Comparison of ENCODE assay signal across 1 cellular context in the genomic region with DNA sequence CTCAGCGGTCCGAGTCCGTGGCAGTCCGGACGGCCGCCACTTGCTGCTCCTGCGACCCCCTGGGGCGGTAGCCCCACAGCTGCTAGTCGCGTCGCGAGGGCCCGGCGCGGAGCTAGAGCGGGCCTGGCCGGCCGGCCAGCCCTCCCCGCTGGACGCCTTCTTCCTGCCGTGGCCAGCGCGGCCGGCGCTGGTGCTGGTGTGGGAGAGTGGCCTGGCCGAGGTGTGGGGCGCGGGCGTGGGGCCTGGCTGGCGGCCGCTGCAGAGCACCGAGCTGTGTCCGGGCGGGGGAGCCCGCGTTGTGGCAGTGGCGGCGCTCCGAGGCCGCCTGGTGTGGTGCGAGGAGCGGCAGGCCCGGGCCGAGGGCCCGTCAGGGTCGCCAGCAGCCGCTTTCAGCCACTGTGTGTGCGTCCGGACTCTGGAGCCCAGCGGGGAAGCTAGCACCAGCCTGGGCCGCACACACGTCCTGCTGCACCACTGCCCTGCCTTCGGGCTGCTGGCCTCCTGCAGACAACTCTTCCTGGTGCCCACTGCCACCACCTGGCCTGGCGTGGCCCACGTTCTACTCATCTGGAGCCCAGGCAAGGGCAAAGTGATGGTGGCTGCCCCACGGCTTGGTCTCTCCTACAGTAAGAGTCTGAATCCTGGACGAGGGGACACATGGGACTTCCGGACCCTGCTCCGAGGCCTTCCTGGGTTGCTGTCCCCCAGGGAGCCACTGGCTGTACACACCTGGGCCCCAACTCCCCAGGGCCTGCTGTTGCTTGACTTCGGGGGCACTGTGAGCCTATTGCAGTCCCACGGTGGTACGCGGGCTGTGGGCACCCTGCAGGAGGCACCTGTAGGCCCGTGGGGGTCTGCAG.
TF ChIP-seq lines count a peak whose summit lies in the region.

No MANE protein-coding gene starts in this region.

TF ChIP-seq in H1, 55 proteins besides CTCF, POLR2A, EP300 and RAD21:
- no peak for TF ChIP-seq CREB1 (IDR thresholded peaks at IDR 0.05)
- no peak for TF ChIP-seq TBP (IDR thresholded peaks at IDR 0.05; ENCODE audit: low read depth, low read length)
- no peak for TF ChIP-seq NANOG (IDR thresholded peaks at IDR 0.05; ENCODE audit: insufficient read depth, low read depth, low read length, poor library complexity, severe bottlenecking)
- TF ChIP-seq MAX (IDR thresholded peaks at IDR 0.05), result no peak
- TF ChIP-seq EZH2 (IDR thresholded peaks at IDR 0.05; ENCODE audit: low read depth, low read length, severe bottlenecking), result no peak
- peak; percentile 49; the same call in 1 of the 2 replicates for TF ChIP-seq SUZ12 (IDR thresholded peaks at IDR 0.05; ENCODE audit: low read length)
- TF ChIP-seq FOSL1 (IDR thresholded peaks at IDR 0.05; ENCODE audit: insufficient read depth, low read depth, low read length), result no peak
- TF ChIP-seq PHF8 (conservative IDR thresholded peaks at IDR 0.05; ENCODE audit: low read depth, low read length), result peak; percentile 33
- TF ChIP-seq ASH2L (IDR thresholded peaks at IDR 0.05; ENCODE audit: low read length), result peak; percentile 91
- no peak for TF ChIP-seq POU5F1 (IDR thresholded peaks at IDR 0.05; ENCODE audit: low read depth, low read length)
- no peak for TF ChIP-seq CHD2 (IDR thresholded peaks at IDR 0.05; ENCODE audit: low read length)
- TF ChIP-seq MAFK (IDR thresholded peaks at IDR 0.05; ENCODE audit: low read depth, low read length), result no peak
- no peak for TF ChIP-seq HDAC2 (IDR thresholded peaks at IDR 0.05; ENCODE audit: borderline replicate concordance in 1 of 2, low read depth in 2 of 2, low read length in 2 of 2)
- peak; percentile 94 for TF ChIP-seq KDM4A (IDR thresholded peaks at IDR 0.05; ENCODE audit: low read depth, low read length, severe bottlenecking)
- no peak for TF ChIP-seq HDAC6 (IDR thresholded peaks at IDR 0.05; ENCODE audit: low read depth, low read length)
- TF ChIP-seq, protein P1, sequence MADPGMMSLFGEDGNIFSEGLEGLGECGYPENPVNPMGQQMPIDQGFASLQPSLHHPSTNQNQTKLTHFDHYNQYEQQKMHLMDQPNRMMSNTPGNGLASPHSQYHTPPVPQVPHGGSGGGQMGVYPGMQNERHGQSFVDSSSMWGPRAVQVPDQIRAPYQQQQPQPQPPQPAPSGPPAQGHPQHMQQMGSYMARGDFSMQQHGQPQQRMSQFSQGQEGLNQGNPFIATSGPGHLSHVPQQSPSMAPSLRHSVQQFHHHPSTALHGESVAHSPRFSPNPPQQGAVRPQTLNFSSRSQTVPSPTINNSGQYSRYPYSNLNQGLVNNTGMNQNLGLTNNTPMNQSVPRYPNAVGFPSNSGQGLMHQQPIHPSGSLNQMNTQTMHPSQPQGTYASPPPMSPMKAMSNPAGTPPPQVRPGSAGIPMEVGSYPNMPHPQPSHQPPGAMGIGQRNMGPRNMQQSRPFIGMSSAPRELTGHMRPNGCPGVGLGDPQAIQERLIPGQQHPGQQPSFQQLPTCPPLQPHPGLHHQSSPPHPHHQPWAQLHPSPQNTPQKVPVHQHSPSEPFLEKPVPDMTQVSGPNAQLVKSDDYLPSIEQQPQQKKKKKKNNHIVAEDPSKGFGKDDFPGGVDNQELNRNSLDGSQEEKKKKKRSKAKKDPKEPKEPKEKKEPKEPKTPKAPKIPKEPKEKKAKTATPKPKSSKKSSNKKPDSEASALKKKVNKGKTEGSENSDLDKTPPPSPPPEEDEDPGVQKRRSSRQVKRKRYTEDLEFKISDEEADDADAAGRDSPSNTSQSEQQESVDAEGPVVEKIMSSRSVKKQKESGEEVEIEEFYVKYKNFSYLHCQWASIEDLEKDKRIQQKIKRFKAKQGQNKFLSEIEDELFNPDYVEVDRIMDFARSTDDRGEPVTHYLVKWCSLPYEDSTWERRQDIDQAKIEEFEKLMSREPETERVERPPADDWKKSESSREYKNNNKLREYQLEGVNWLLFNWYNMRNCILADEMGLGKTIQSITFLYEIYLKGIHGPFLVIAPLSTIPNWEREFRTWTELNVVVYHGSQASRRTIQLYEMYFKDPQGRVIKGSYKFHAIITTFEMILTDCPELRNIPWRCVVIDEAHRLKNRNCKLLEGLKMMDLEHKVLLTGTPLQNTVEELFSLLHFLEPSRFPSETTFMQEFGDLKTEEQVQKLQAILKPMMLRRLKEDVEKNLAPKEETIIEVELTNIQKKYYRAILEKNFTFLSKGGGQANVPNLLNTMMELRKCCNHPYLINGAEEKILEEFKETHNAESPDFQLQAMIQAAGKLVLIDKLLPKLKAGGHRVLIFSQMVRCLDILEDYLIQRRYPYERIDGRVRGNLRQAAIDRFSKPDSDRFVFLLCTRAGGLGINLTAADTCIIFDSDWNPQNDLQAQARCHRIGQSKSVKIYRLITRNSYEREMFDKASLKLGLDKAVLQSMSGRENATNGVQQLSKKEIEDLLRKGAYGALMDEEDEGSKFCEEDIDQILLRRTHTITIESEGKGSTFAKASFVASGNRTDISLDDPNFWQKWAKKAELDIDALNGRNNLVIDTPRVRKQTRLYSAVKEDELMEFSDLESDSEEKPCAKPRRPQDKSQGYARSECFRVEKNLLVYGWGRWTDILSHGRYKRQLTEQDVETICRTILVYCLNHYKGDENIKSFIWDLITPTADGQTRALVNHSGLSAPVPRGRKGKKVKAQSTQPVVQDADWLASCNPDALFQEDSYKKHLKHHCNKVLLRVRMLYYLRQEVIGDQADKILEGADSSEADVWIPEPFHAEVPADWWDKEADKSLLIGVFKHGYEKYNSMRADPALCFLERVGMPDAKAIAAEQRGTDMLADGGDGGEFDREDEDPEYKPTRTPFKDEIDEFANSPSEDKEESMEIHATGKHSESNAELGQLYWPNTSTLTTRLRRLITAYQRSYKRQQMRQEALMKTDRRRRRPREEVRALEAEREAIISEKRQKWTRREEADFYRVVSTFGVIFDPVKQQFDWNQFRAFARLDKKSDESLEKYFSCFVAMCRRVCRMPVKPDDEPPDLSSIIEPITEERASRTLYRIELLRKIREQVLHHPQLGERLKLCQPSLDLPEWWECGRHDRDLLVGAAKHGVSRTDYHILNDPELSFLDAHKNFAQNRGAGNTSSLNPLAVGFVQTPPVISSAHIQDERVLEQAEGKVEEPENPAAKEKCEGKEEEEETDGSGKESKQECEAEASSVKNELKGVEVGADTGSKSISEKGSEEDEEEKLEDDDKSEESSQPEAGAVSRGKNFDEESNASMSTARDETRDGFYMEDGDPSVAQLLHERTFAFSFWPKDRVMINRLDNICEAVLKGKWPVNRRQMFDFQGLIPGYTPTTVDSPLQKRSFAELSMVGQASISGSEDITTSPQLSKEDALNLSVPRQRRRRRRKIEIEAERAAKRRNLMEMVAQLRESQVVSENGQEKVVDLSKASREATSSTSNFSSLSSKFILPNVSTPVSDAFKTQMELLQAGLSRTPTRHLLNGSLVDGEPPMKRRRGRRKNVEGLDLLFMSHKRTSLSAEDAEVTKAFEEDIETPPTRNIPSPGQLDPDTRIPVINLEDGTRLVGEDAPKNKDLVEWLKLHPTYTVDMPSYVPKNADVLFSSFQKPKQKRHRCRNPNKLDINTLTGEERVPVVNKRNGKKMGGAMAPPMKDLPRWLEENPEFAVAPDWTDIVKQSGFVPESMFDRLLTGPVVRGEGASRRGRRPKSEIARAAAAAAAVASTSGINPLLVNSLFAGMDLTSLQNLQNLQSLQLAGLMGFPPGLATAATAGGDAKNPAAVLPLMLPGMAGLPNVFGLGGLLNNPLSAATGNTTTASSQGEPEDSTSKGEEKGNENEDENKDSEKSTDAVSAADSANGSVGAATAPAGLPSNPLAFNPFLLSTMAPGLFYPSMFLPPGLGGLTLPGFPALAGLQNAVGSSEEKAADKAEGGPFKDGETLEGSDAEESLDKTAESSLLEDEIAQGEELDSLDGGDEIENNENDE (IDR thresholded peaks at IDR 0.05; ENCODE audit: insufficient replicate concordance, low read length), result no peak
- no peak for TF ChIP-seq SP1 (IDR thresholded peaks at IDR 0.05; ENCODE audit: low read depth, low read length)
